In the genomic region with DNA sequence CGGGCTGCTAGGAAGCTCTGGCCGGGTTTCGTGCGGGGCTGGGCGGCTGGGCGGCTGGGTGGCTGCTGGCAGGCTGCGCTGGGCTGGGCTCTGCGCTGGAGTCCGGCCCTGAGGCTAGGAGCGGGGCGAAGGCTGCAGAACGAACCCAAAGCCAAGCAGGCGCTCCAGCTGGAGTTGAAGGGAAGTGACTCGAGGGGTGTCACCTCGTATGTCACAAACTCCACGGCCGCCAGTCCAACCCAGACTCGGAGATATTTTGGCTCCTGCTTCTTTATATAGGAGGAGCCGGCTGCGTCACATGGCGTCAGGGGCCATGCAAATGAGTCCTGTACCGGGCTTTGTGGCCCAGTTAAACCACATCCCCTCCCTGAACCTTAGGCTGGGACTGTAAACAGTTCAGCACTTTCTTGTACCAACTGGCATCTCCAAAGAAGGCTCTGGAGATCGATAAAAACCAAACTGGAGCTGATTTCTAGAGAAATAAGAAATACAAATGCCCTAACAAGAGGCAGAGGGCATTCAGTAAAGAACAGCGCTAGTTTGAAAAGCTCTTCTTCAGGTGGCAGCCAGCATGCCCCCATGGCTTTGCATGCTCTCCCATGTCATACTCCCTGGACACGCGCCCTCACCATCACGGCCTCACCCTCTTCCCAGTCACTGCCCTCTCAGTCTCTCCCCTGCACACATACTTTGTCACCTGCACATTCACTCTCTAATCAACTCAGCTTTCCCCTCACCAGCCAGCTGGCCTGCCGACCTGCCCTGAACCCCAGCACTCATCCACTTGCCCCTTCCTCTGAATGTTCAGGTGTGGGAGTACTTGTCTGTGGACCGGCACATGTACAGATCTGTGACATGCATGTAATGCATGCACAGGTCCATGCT, we compare ENCODE assay signal across 8 cellular contexts. TPM values are rescaled to one million over a fixed set of nuclear protein-coding genes. Genes with fewer than 3 reads are reported as not detected.
DNase-seq lines count a peak whose midpoint lies in the region; ATAC-seq lines count a peak whose summit lies in the region.

No MANE protein-coding gene starts in this region.

- no peak overlapping the region for H4K5ac ChIP-seq in mesendoderm (ENCODE audit: low read length)

- H3K79me1 ChIP-seq in mesendoderm (ENCODE audit: low read length) = no peaks in the 10 kb centered on the region

- H3K79me2 ChIP-seq in mesendoderm (ENCODE audit: control insufficient read depth, insufficient read depth, low read length) = no peaks in the 10 kb centered on the region

- no peak overlapping the region for H2AK5ac ChIP-seq in mesendoderm (ENCODE audit: low read length)

- peaks cover 32% of the 10 kb centered on the region for H3K36me3 ChIP-seq in effector memory CD4-positive, alpha-beta T cell (ENCODE audit: control insufficient read depth, insufficient read depth, low read length)
- peaks cover 3% of the 10 kb centered on the region for H3K36me3 ChIP-seq in mesendoderm (ENCODE audit: control insufficient read depth, insufficient read depth, low read length)

- no CpG with 5 or more reads among the region's 29 CpGs for WGBS in mesendoderm (ENCODE audit: extremely low coverage, insufficient coverage, low lambda C conversion rate)

- H3K4me3 ChIP-seq in effector memory CD4-positive, alpha-beta T cell (ENCODE audit: insufficient read depth, low read depth, low read length, poor library complexity, severe bottlenecking) = peak overlapping the region; percentile 90
- peak overlapping the region; percentile 53 for H3K4me3 ChIP-seq in mesendoderm (ENCODE audit: low read length)

- peak overlapping the region; percentile 97 for H3K4ac ChIP-seq in mesendoderm (ENCODE audit: low read depth, low read length)

- no peak overlapping the region for H2BK15ac ChIP-seq in mesendoderm (replicated peaks; ENCODE audit: low read depth)

- no peaks in the 10 kb centered on the region for H3K9me3 ChIP-seq in effector memory CD4-positive, alpha-beta T cell (ENCODE audit: control insufficient read depth, low read length)

- H3K4me2 ChIP-seq in mesendoderm (ENCODE audit: low read length) = peak overlapping the region; percentile 46

- DNase-seq in NCI-H748 (lab: John Stamatoyannopoulos, UW; ENCODE audit: unreplicated experiment) (peak; percentile 32), NCI-H748 treated with DMSO at 0.1 percent for 48 hours (lab: John Stamatoyannopoulos, UW) (no peak), NCI-H526 treated with DMSO at 0.1 percent for 48 hours (lab: John Stamatoyannopoulos, UW) (peak; percentile 19), mesendoderm (peak; percentile 86)
- peak; percentile 65 to 70 for DNase-seq in activated CD8-positive, alpha-beta memory T cell treated with anti-CD3 and anti-CD28 coated beads for 4 hours (ENCODE audit: low read depth in 2 of 2)
- DNase-seq in effector memory CD4-positive, alpha-beta T cell = peak; percentile 85 to 89 (median 87)
- DNase-seq in stimulated activated CD8-positive, alpha-beta memory T cell treated with anti-CD3 and anti-CD28 coated beads, Interleukin-15, amount 100 ng/mL, for 1 hour (ENCODE audit: low read depth) = peak; percentile 67

- peak overlapping the region; percentile 95 for H3K18ac ChIP-seq in mesendoderm (ENCODE audit: low read length)

- no peak overlapping the region for H2BK5ac ChIP-seq in mesendoderm (ENCODE audit: low read length)

- no peak overlapping the region for H4K8ac ChIP-seq in mesendoderm (ENCODE audit: low read depth, low read length)

- H3K4me1 ChIP-seq in effector memory CD4-positive, alpha-beta T cell (ENCODE audit: control insufficient read depth, insufficient read depth, low read length, poor library complexity, severe bottlenecking) = peaks cover 33% of the 10 kb centered on the region
- no peaks in the 10 kb centered on the region for H3K4me1 ChIP-seq in mesendoderm (ENCODE audit: control insufficient read depth, low read depth, low read length)

- H3K27ac ChIP-seq in effector memory CD4-positive, alpha-beta T cell (ENCODE audit: insufficient read depth, low read length, poor library complexity, severe bottlenecking) = peak overlapping the region; percentile 92
- peak overlapping the region; percentile 76 for H3K27ac ChIP-seq in mesendoderm (ENCODE audit: low read depth, low read length)

- peak overlapping the region; percentile 77 for H3K9ac ChIP-seq in mesendoderm (ENCODE audit: low read length)

- ATAC-seq in HG02884 (IDR thresholded peaks at IDR 0.05; ENCODE audit: unreplicated experiment) = peak; percentile 71

- H3K56ac ChIP-seq in mesendoderm (ENCODE audit: low read length) = peak overlapping the region; percentile 82

- no peak overlapping the region for H3K23ac ChIP-seq in mesendoderm (ENCODE audit: low read length)

- no peak overlapping the region for H2BK120ac ChIP-seq in mesendoderm (ENCODE audit: low read depth, low read length)

- no peaks in the 10 kb centered on the region for H3K27me3 ChIP-seq in effector memory CD4-positive, alpha-beta T cell (replicated peaks; ENCODE audit: control insufficient read depth, insufficient read depth, low read length, poor library complexity, severe bottlenecking)
- no peaks in the 10 kb centered on the region for H3K27me3 ChIP-seq in mesendoderm (ENCODE audit: insufficient read depth, low read length, poor library complexity)

RNA-seq across cellular contexts. Expression of a gene that starts 58.5 kb away (rescaled TPM):
- 17.0 TPM for polyA plus RNA-seq in mesendoderm (2013, experiment 1 of 2)
- polyA plus RNA-seq in mesendoderm (2013, experiment 2 of 2) = 17.4 TPM
